15 cellular contexts compared by ENCODE assay signal in the genomic region with DNA sequence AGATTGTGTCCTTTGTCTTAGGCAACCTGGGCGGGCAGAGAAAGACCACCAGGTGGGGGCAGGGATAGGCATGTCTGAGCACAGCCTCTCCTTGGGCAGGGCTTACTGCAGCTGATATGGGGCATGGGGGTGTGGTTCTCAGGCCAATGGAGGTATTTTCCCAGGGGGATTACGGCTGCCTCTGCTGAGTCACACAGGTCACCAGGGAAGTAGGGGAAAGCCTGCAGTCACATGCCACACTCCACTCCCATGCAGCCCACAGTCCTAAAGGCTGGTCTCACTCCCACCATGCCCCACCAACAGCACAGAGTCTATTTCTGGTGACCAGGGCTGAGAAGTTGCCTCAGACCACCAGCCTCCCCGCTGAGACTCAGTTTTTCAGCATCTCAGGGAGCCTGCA.
DNase-seq lines count a peak whose midpoint lies in the region; ATAC-seq, FAIRE-seq and TF ChIP-seq lines count a peak whose summit lies in the region.
"Had no signal": no experiment of that assay in that cellular context is flagged by ENCODE, and none has a peak within 500 bp of the region (broad histone marks: within the 10 kb centered on the region; RNA-seq: fewer than 3 reads in every experiment).

No MANE protein-coding gene starts in this region.

- no peak for TF ChIP-seq POLR2A in GM18505 (IDR thresholded peaks at IDR 0.05; ENCODE audit: borderline replicate concordance, extremely low read depth, insufficient read depth, insufficient read length)

- H3K4me3 ChIP-seq in bronchial epithelial cell (ENCODE audit: low read depth, low read length): no peak overlapping the region
- H3K4me3 ChIP-seq: GM23248 had no signal

- ATAC-seq in GM18505 (IDR thresholded peaks at IDR 0.05; ENCODE audit: unreplicated experiment): peak; percentile 55
- ATAC-seq in GM21528 (IDR thresholded peaks at IDR 0.05; ENCODE audit: low FRiP score, unreplicated experiment): peak; percentile 51
- peak; percentile 68 for ATAC-seq in HG03039 (IDR thresholded peaks at IDR 0.05; ENCODE audit: unreplicated experiment)
- ATAC-seq: effector memory CD8-positive, alpha-beta T cell; PC-3 had no signal

- H3K27me3 ChIP-seq in bronchial epithelial cell (ENCODE audit: control insufficient read depth, insufficient read depth, low read length): no peaks in the 10 kb centered on the region

- no peaks in the 10 kb centered on the region for H3K36me3 ChIP-seq in bronchial epithelial cell (ENCODE audit: control insufficient read depth, insufficient read depth, low read length)

- TF ChIP-seq CTCF in bronchial epithelial cell (IDR thresholded peaks at IDR 0.05; ENCODE audit: insufficient read depth, low read length, severe bottlenecking): no peak
- no peak for TF ChIP-seq CTCF in GM13977 (IDR thresholded peaks at IDR 0.05; ENCODE audit: extremely low read depth, insufficient read depth, missing control alignments)

- in situ Hi-C loops in GM13977 (cut with MboI; ENCODE audit: low pct_unique_long_range_greater_than_20kb, low sequenced_read_pairs, unreplicated experiment): no loop called here

- FAIRE-seq in bronchial epithelial cell (lab: Jason Lieb, UNC): no peak
- FAIRE-seq in RCC 7860 (lab: Jason Lieb, UNC): no peak

- DNase-seq in bronchial epithelial cell (ENCODE audit: low read depth) (peak; percentile 57), GM13977 (ENCODE audit: low spot score) (no peak), NCI-H774 (lab: John Stamatoyannopoulos, UW) (no peak), RCC 7860 (ENCODE audit: low spot score) (no peak), SK-N-DZ (ENCODE audit: low spot score) (no peak)
- DNase-seq: activated CD4-positive, alpha-beta T cell treated with anti-CD3 and anti-CD28 coated beads, Interleukin-2, amount 10 ng/mL, durations not matched to agents 7 days and 5 days; effector memory CD8-positive, alpha-beta T cell; GM23248; NCI-H2107; PC-3; stimulated activated CD4-positive, alpha-beta T cell treated with anti-CD3 and anti-CD28 coated beads, Interleukin-4, amount 100 ng/mL, for 24 hours; stimulated activated naive CD4-positive, alpha-beta T cell treated with Interleukin-2 at 50 U/mL for 16 hours had no signal
